ENCODE assay signal across 27 cellular contexts in the genomic region with DNA sequence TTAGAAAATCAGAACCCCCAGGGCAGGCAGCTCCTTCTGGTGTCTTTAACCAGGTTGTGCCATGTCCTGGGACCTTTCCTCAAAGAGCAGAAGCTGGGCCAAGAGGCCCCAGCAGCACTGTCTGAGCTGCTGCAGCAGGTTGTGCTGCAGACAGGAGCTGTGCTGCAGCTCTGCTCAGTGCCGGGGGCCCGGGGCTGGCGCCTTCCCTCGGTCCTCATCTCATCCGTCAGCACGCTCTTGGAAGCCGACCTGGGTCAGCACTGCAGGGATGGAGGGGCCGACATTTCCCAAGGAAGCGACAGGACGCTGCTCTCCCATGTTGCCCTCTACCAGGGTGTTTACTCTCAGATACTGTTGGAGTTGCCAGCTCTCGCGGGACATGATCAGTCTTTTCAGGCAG.
"Had no signal": no experiment of that assay in that cellular context is flagged by ENCODE, and none has a peak within 500 bp of the region (broad histone marks: within the 10 kb centered on the region; RNA-seq: fewer than 3 reads in every experiment).

No MANE protein-coding gene starts in this region.

- H3K4me1 ChIP-seq: colonic mucosa, foreskin keratinocyte, gastroesophageal sphincter had no signal

- H3K9me3 ChIP-seq: colonic mucosa, esophagus muscularis mucosa, esophagus squamous epithelium, gastrocnemius medialis, gastroesophageal sphincter, heart left ventricle, heart right ventricle had no signal

- H3K4me3 ChIP-seq: colonic mucosa, coronary artery, dorsolateral prefrontal cortex, esophagus muscularis mucosa, esophagus squamous epithelium, gastrocnemius medialis, gastroesophageal sphincter, heart left ventricle, heart right ventricle had no signal

- H3K27ac ChIP-seq: colonic mucosa, coronary artery, dorsolateral prefrontal cortex, epithelial cell of prostate, esophagus muscularis mucosa, esophagus squamous epithelium, foreskin keratinocyte, gastrocnemius medialis, gastroesophageal sphincter, heart left ventricle, heart right ventricle had no signal

- H3K27me3 ChIP-seq: colonic mucosa, dorsolateral prefrontal cortex, esophagus muscularis mucosa, esophagus squamous epithelium, foreskin keratinocyte, gastrocnemius medialis, gastroesophageal sphincter, heart left ventricle, heart right ventricle had no signal

- ATAC-seq: effector memory CD8-positive, alpha-beta T cell; esophagus mucosa; foreskin keratinocyte; gastrocnemius medialis; gastroesophageal sphincter; heart left ventricle; heart right ventricle had no signal

- DNase-seq: colonic mucosa; cortex of kidney; dermis blood vessel endothelial cell; dorsolateral prefrontal cortex; effector CD4-positive, alpha-beta T cell; effector CD8-positive, alpha-beta T cell; effector memory CD4-positive, alpha-beta T cell; effector memory CD8-positive, alpha-beta T cell; erythroblast; esophagus squamous epithelium; foreskin fibroblast; foreskin keratinocyte; foreskin melanocyte; gastrocnemius medialis; glutamatergic neuron; head of caudate nucleus; heart left ventricle; heart right ventricle had no signal

- FAIRE-seq: colon, endometrium, endothelial cell of umbilical vein, frontal cortex had no signal
